ENCODE assay signal across 33 cellular contexts in genomic region chr9:120653762-120654161, GRCh38.
"Had no signal": no experiment of that assay in that cellular context is flagged by ENCODE, and none has a peak within 500 bp of the region (broad histone marks: within the 10 kb centered on the region; RNA-seq: fewer than 3 reads in every experiment).

No MANE protein-coding gene starts in this region.

- FAIRE-seq: astrocyte, frontal cortex had no signal

- H3K36me3 ChIP-seq: brain microvascular endothelial cell, WERI-Rb-1 had no signal

- H3K27me3 Mint-ChIP-seq: activated B cell treated with CpG ODN at 0.5 μM for 24 hours; activated CD8-positive, alpha-beta T cell treated with anti-CD3 and anti-CD28 coated beads for 36 hours; activated naive CD8-positive, alpha-beta T cell; activated T-helper 17 cell treated with anti-CD3 and anti-CD28 coated beads, Interleukin-2, amount 50 U/mL, for 72 hours; dendritic cell treated with granulocyte-macrophage colony-stimulating factor and Interleukin-4, amounts not matched to agents 40 ng/mL and 50 ng/mL, for 4 days; T-helper 17 cell had no signal

- H3K4me3 ChIP-seq: coronary artery, dorsolateral prefrontal cortex had no signal

- H3K9me3 Mint-ChIP-seq: activated B cell treated with CpG ODN at 0.5 μM for 24 hours; activated CD8-positive, alpha-beta T cell treated with anti-CD3 and anti-CD28 coated beads for 36 hours; activated T-cell treated with anti-CD3 and anti-CD28 coated beads, Interleukin-2, amount 50 U/mL, for 4 hours; activated T-helper 17 cell treated with anti-CD3 and anti-CD28 coated beads, Interleukin-2, amount 50 U/mL, for 72 hours; dendritic cell treated with granulocyte-macrophage colony-stimulating factor and Interleukin-4, amounts not matched to agents 40 ng/mL and 50 ng/mL, for 4 days; endodermal cell; T-helper 2 cell treated with Interferon-gamma antibody and Interleukin-4, amounts not matched to agents 5 μg/mL and 100 μg/mL, for 36 hours had no signal

- H3K4me1 Mint-ChIP-seq: activated B cell treated with CpG ODN at 0.5 μM for 24 hours; activated T-helper 17 cell treated with anti-CD3 and anti-CD28 coated beads, Interleukin-2, amount 50 U/mL, for 72 hours; endodermal cell had no signal

- DNase-seq: activated B cell treated with CpG ODN at 0.5 μM for 24 hours; activated CD4-positive, alpha-beta T cell treated with anti-CD3 and anti-CD28 coated beads for 48 hours; activated CD4-positive, alpha-beta T cell treated with anti-CD3 and anti-CD28 coated beads, Interleukin-2, amount 50 U/mL, for 1 hour; activated CD4-positive, alpha-beta T cell treated with anti-CD3 and anti-CD28 coated beads, Interleukin-2, amount 50 U/mL, for 48 hours; activated CD8-positive, alpha-beta memory T cell treated with anti-CD3 and anti-CD28 coated beads for 24 hours; activated CD8-positive, alpha-beta T cell treated with anti-CD3 and anti-CD28 coated beads for 36 hours; activated effector memory CD4-positive, alpha-beta T cell treated with Interleukin-2 at 50 U/mL for 16 hours; activated gamma-delta T cell treated with Interleukin-2 at 50 U/mL for 16 hours; activated naive CD4-positive, alpha-beta T cell treated with anti-CD3 and anti-CD28 coated beads, Interleukin-2, amount 50 U/mL, for 16 hours; activated naive CD4-positive, alpha-beta T cell treated with Interleukin-2 at 50 U/mL for 16 hours; activated T-cell treated with anti-CD3 and anti-CD28 coated beads, Interleukin-2, amount 50 U/mL, for 4 hours; amniotic stem cell; anterior cingulate cortex; brain microvascular endothelial cell; central memory CD4-positive, alpha-beta T cell; cerebellar nuclear complex; dorsolateral prefrontal cortex; effector memory CD4-positive, alpha-beta T cell; endodermal cell; foreskin fibroblast; head of caudate nucleus; T-helper 1 cell; T-helper 17 cell; T1000; WERI-Rb-1 had no signal

- H3K27ac Mint-ChIP-seq: activated B cell treated with CpG ODN at 0.5 μM for 24 hours; activated CD8-positive, alpha-beta T cell treated with anti-CD3 and anti-CD28 coated beads for 36 hours; activated naive CD8-positive, alpha-beta T cell; activated T-helper 17 cell treated with anti-CD3 and anti-CD28 coated beads, Interleukin-2, amount 50 U/mL, for 72 hours; endodermal cell; T-helper 17 cell; T-helper 2 cell treated with Interferon-gamma antibody and Interleukin-4, amounts not matched to agents 5 μg/mL and 100 μg/mL, for 36 hours had no signal

- H3K27me3 ChIP-seq: brain microvascular endothelial cell, dorsolateral prefrontal cortex had no signal

- H3K27ac ChIP-seq: brain microvascular endothelial cell, coronary artery, WERI-Rb-1 had no signal

- ATAC-seq: activated CD8-positive, alpha-beta T cell treated with anti-CD3 and anti-CD28 coated beads for 36 hours; activated T-cell treated with anti-CD3 and anti-CD28 coated beads, Interleukin-2, amount 50 U/mL, for 4 hours; activated T-helper 17 cell treated with anti-CD3 and anti-CD28 coated beads, Interleukin-2, amount 50 U/mL, for 72 hours; esophagus mucosa; T-helper 17 cell had no signal

- H3K4me3 Mint-ChIP-seq: activated B cell treated with CpG ODN at 0.5 μM for 24 hours; activated CD8-positive, alpha-beta T cell treated with anti-CD3 and anti-CD28 coated beads for 36 hours; activated naive CD8-positive, alpha-beta T cell; activated T-cell treated with anti-CD3 and anti-CD28 coated beads, Interleukin-2, amount 50 U/mL, for 4 hours; activated T-helper 17 cell treated with anti-CD3 and anti-CD28 coated beads, Interleukin-2, amount 50 U/mL, for 72 hours; dendritic cell treated with granulocyte-macrophage colony-stimulating factor and Interleukin-4, amounts not matched to agents 40 ng/mL and 50 ng/mL, for 4 days; endodermal cell; T-helper 17 cell; T-helper 2 cell treated with Interferon-gamma antibody and Interleukin-4, amounts not matched to agents 5 μg/mL and 100 μg/mL, for 36 hours had no signal
